9 cellular contexts compared by ENCODE assay signal in genomic region chr15:68816158-68816557, GRCh38. TPM values are rescaled to one million over a fixed set of nuclear protein-coding genes. Genes with fewer than 3 reads are reported as not detected.
A peak's percentile ranks its signal among the peaks of the same experiment; 100 is the strongest.
DNase-seq lines count a peak whose midpoint lies in the region; ATAC-seq, FAIRE-seq and TF ChIP-seq lines count a peak whose summit lies in the region.
"Had no signal": no experiment of that assay in that cellular context is flagged by ENCODE, and none has a peak within 500 bp of the region (broad histone marks: within the 10 kb centered on the region; RNA-seq: fewer than 3 reads in every experiment).

No MANE protein-coding gene starts in this region.

- H3K4me3 ChIP-seq in HEK293 (ENCODE audit: low read depth, low read length) (no peak overlapping the region), K562 (peak overlapping the region; percentile 63; the same call in 1 of the 2 replicates)
- peak overlapping the region; percentile 99 for H3K4me3 ChIP-seq in naive thymus-derived CD4-positive, alpha-beta T cell (ENCODE audit: low read length)

- peak overlapping the region; percentile 47 to 98; a peak in 3 of 4 replicates for H3K9ac ChIP-seq in K562 (ENCODE audit: insufficient read depth in 1 of 2, low read depth in 2 of 2, low read length in 2 of 2)

- 40% methylated on average over 4 of the region's 4 CpGs for WGBS in K562 (ENCODE audit: insufficient coverage, low coverage, missing lambda C conversion rate)

- FAIRE-seq in K562 (lab: Jason Lieb, UNC) (no peak), RCC 7860 (lab: Jason Lieb, UNC) (no peak)

- intact Hi-C loops in K562 (cut with micrococcal nuclease): no loop called here
- intact Hi-C loops in naive thymus-derived CD4-positive, alpha-beta T cell (cut with micrococcal nuclease): loop anchor here (2.0 to 10.0 kb wide), 5 partner anchors 59 to 1274 kb away; partner anchors contain the start of genes FEM1B (in 1 of the 2), KIF23 (in 1 of the 2) and MAP2K5 (in 1 of the 2)

- peaks cover 0 to 5% of the 10 kb centered on the region in 2 experiments; a peak in 2 of 3 replicates for H3K36me3 ChIP-seq in HEK293 (ENCODE audit: control insufficient read depth in 2 of 2, insufficient read depth in 1 of 2, low read length in 2 of 2)
- H3K36me3 ChIP-seq in K562 (ENCODE audit: control insufficient read depth, insufficient read depth, low read length): peaks cover 26% of the 10 kb centered on the region; the same call in 2 of the 3 replicates
- peaks cover 0 to 29% (median 0%) of the 10 kb centered on the region in 3 experiments for H3K36me3 ChIP-seq in naive thymus-derived CD4-positive, alpha-beta T cell (ENCODE audit: control insufficient read depth in 2 of 3, insufficient read depth in 3 of 3, low read length in 3 of 3)

- in situ Hi-C loops in K562 (cut with MboI): no loop called here

- BruUV-seq in K562 (replicated peaks; lab: Mats Ljungman, UMichigan): no TSS peak

- H3K36me3 Mint-ChIP-seq in naive thymus-derived CD4-positive, alpha-beta T cell: peaks cover 0 to 20% (median 4%) of the 10 kb centered on the region in 5 donors

- CTCF ChIA-PET in HEK293 (lab: Yijun Ruan, JAX) (interaction anchor here (1.0 to 1.8 kb wide), 4 partner anchors 9 to 142 kb away, joined by 3 to 7 read pairs (median 4); no protein-coding TSS in a partner anchor), K562 (lab: Yijun Ruan, JAX; ENCODE audit: low intra/inter-chr PET ratio) (no interaction called here)
- CTCF ChIA-PET in naive thymus-derived CD4-positive, alpha-beta T cell (lab: Charles Lee): interaction anchor here (1.0 to 1.6 kb wide), 5 partner anchors 9 to 59 kb away, joined by 3 to 6 read pairs (median 4); no protein-coding TSS in a partner anchor

- no peak for TF ChIP-seq POLR2A in K562 (conservative IDR thresholded peaks at IDR 0.05)

- H3K27me3 ChIP-seq in K562 (ENCODE audit: control insufficient read depth in 2 of 2, insufficient read depth in 2 of 2, low read length in 2 of 2): no peaks in the 10 kb centered on the region
- no peaks in the 10 kb centered on the region for H3K27me3 ChIP-seq in naive thymus-derived CD4-positive, alpha-beta T cell (ENCODE audit: control insufficient read depth in 2 of 2, insufficient read depth in 2 of 2, low read length in 2 of 2)

- H3K9me3 ChIP-seq in HEK293 (ENCODE audit: control insufficient read depth, insufficient read depth, low read depth, low read length) (no peaks in the 10 kb centered on the region), K562 (replicated peaks; ENCODE audit: control insufficient read depth, insufficient read depth, low read depth, low read length) (no peaks in the 10 kb centered on the region)
- no peaks in the 10 kb centered on the region for H3K9me3 ChIP-seq in naive thymus-derived CD4-positive, alpha-beta T cell (ENCODE audit: control insufficient read depth in 2 of 3, low read length in 3 of 3)

- peak overlapping the region; percentile 18 to 99 (median 95) for H3K27ac Mint-ChIP-seq in naive thymus-derived CD4-positive, alpha-beta T cell

- peak overlapping the region; percentile 87 for H3K27ac ChIP-seq in 22Rv1
- no peak overlapping the region for H3K27ac ChIP-seq in HEK293 (ENCODE audit: extremely low read depth, low read depth, low read length)
- peak overlapping the region; percentile 99 for H3K27ac ChIP-seq in K562 (ENCODE audit: extremely low read depth, low read depth, low read length)
- H3K27ac ChIP-seq in naive thymus-derived CD4-positive, alpha-beta T cell (ENCODE audit: low read depth, low read length): peak overlapping the region; percentile 91

- no peak for ATAC-seq in K562
- ATAC-seq in naive thymus-derived CD4-positive, alpha-beta T cell: no peak
- no peak for ATAC-seq in HG03442 (IDR thresholded peaks at IDR 0.05; ENCODE audit: unreplicated experiment)

- peaks cover 0 to 4% (median 0%) of the 10 kb centered on the region in 11 donors for H3K9me3 Mint-ChIP-seq in naive thymus-derived CD4-positive, alpha-beta T cell

- H3K4me1 Mint-ChIP-seq in naive thymus-derived CD4-positive, alpha-beta T cell: peaks cover 37 to 58% (median 52%) of the 10 kb centered on the region in 7 donors

- H3K79me2 ChIP-seq in K562 (ENCODE audit: control insufficient read depth, insufficient read depth, low read length): peaks cover 100% of the 10 kb centered on the region

- TF ChIP-seq EP300 in K562 (IDR thresholded peaks at IDR 0.05; ENCODE audit: low read length): no peak

- H3K4me1 ChIP-seq in HEK293 (ENCODE audit: control insufficient read depth, insufficient read depth, low read length) (peaks cover 24% of the 10 kb centered on the region), K562 (replicated peaks in 1 of 2; ENCODE audit: control insufficient read depth in 2 of 2, insufficient read depth in 2 of 2, low read length in 2 of 2) (peaks cover 25 to 31% of the 10 kb centered on the region in 2 experiments)
- H3K4me1 ChIP-seq in naive thymus-derived CD4-positive, alpha-beta T cell (ENCODE audit: control insufficient read depth in 2 of 2, insufficient read depth in 2 of 2, low read length in 2 of 2): peaks cover 15 to 23% of the 10 kb centered on the region in 2 donors

- H3K4me3 Mint-ChIP-seq in naive thymus-derived CD4-positive, alpha-beta T cell: peak overlapping the region; percentile 90 to 100 (median 97)

- H3K4me2 ChIP-seq in K562 (ENCODE audit: insufficient read depth, low read length): peak overlapping the region; percentile 77

- H3K9me1 ChIP-seq in K562 (ENCODE audit: control insufficient read depth, insufficient read depth, low read length): peaks cover 2% of the 10 kb centered on the region

- DNase-seq in K562 (ENCODE audit: extremely low read depth in 1 of 4, low spot score in 3 of 4): no peak
- DNase-seq in naive thymus-derived CD4-positive, alpha-beta T cell: no peak
- DNase-seq in SKM-1 treated with dmso at 0.1 percent for 144 hours (lab: John Stamatoyannopoulos, UW; ENCODE audit: unreplicated experiment): no peak
- no peak for DNase-seq in RCC 7860 (ENCODE audit: low spot score)
- DNase-seq in AG08396 (ENCODE audit: low spot score): no peak
- DNase-seq: T1000 had no signal

- TF ChIP-seq CTCF in 22Rv1 (IDR thresholded peaks at IDR 0.05) (no peak), HEK293 (tag by site-specific recombination; IDR thresholded peaks at IDR 0.05) (no peak), K562 (IDR thresholded peaks at IDR 0.05 in 2 of 3, conservative IDR thresholded peaks at IDR 0.05 in 1 of 3; ENCODE audit: insufficient read depth in 2 of 3, low read depth in 1 of 3, low read length in 3 of 3) (no peak)

- H3K27me3 Mint-ChIP-seq in naive thymus-derived CD4-positive, alpha-beta T cell: no peaks in the 10 kb centered on the region

- H2AFZ ChIP-seq in K562 (ENCODE audit: low read depth, low read length): no peak overlapping the region

- H4K20me1 ChIP-seq in K562 (replicated peaks; ENCODE audit: control insufficient read depth, insufficient read depth, low read length): peaks cover 40% of the 10 kb centered on the region

- no peak for TF ChIP-seq RAD21 in K562 (CRISPR knock-in tag; conservative IDR thresholded peaks at IDR 0.05 in 1 of 2, IDR thresholded peaks at IDR 0.05 in 1 of 2)

- POLR2A ChIA-PET in HEK293 (lab: Yijun Ruan, JAX): interaction anchor here (0.7 to 2.5 kb wide), 3 partner anchors 9 to 21 kb away, joined by 3 to 5 read pairs (median 4); no protein-coding TSS in a partner anchor
- POLR2A ChIA-PET in K562 (lab: Yijun Ruan, JAX): interaction anchor here (0.6 to 3.2 kb wide), 3 partner anchors 9 to 1416 kb away, joined by 3 to 13 read pairs (median 8); no protein-coding TSS in a partner anchor
- POLR2A ChIA-PET in naive thymus-derived CD4-positive, alpha-beta T cell (lab: Charles Lee): interaction anchor here (0.6 to 4.4 kb wide), 8 partner anchors 9 to 788 kb away, joined by 3 to 47 read pairs (median 6); no protein-coding TSS in a partner anchor

TF ChIP-seq in HEK293, 187 proteins besides CTCF, POLR2A, EP300 and RAD21:
- no peak for TF ChIP-seq ZNF2 (tag by site-specific recombination; IDR thresholded peaks at IDR 0.05)
- no peak for TF ChIP-seq ZNF585B (tag by site-specific recombination; IDR thresholded peaks at IDR 0.05)
- no peak for TF ChIP-seq ZSCAN30 (tag by site-specific recombination; IDR thresholded peaks at IDR 0.05)
- peak; percentile 69 for TF ChIP-seq ZNF664 (tag by site-specific recombination; IDR thresholded peaks at IDR 0.05)
- no peak for TF ChIP-seq ZNF138 (tag by site-specific recombination; IDR thresholded peaks at IDR 0.05; ENCODE audit: borderline replicate concordance)

TF ChIP-seq in K562, 482 proteins besides CTCF, POLR2A, EP300 and RAD21 (continues in another document):
- no peak for TF ChIP-seq TFAM (CRISPR knock-in tag; conservative IDR thresholded peaks at IDR 0.05)

RNA-seq across cellular contexts. Expression of gene ANP32A, which starts 4.5 kb away (rescaled TPM):
- 73.2 and 102 TPM in 2 replicates for total RNA-seq in K562 (2011; cell fraction: chromatin; rRNA removed; ENCODE audit: low replicate concordance)
- 44.5 and 49.1 TPM in 2 replicates for total RNA-seq in K562 (2011; cell fraction: nucleolus; rRNA removed)
- 74.9 and 79.7 TPM in 2 replicates for total RNA-seq in K562 (2011; cell fraction: nucleoplasm; rRNA removed)
- total RNA-seq in K562 (2014; rRNA removed) (149 and 155 TPM in 2 replicates), K562 (2014; rRNA removed; fragmentation: Illumina TruSeq; extraction: Trizol) (214 and 231 TPM in 2 replicates), K562 (2015; rRNA removed; fragmentation: Illumina TruSeq; extraction: Trizol) (213 and 234 TPM in 2 replicates), K562 (2021) (179 and 210 TPM in 2 replicates)
- polyA plus RNA-seq in K562 (2011; rRNA removed) (101 and 158 TPM in 2 replicates), K562 (2014; fragmentation: Illumina TruSeq; extraction: Trizol) (514 and 656 TPM in 2 replicates), K562 (2014; fragmentation: Nextera tagmentation; extraction: Ambion mirVana) (10 to 100 TPM; 13.2 to 24.9 TPM), K562 (2014; rRNA removed) (262 and 274 TPM in 2 replicates)
- polyA plus RNA-seq in K562 (2011; cell fraction: cytosol; rRNA removed): 28.2 and 50.9 TPM in 2 replicates
- polyA plus RNA-seq in K562 (2011; cell fraction: nucleus; rRNA removed): 25.3 and 41.5 TPM in 2 replicates
- polyA plus RNA-seq in K562 (2012): 166 and 298 TPM in 2 replicates
- 111 and 126 TPM in 2 replicates for polyA minus RNA-seq in K562 (2011; rRNA and poly(A)+ RNA removed)
- 56.1 and 63.8 TPM in 2 replicates for polyA minus RNA-seq in K562 (2011; cell fraction: cytosol; rRNA and poly(A)+ RNA removed)
- polyA minus RNA-seq in K562 (2011; cell fraction: nucleus; rRNA and poly(A)+ RNA removed): 21.8 and 39.9 TPM in 2 replicates
- total RNA-seq in naive thymus-derived CD4-positive, alpha-beta T cell: 100 to 1,000 TPM in 4 of 5 experiments, 10 to 100 TPM in 1; 86.1 to 229 (median 136) TPM
- 100 to 1,000 TPM in 1 of 2 donors, 10 to 100 TPM in 1; 89.6 to 111 TPM for polyA plus RNA-seq in naive thymus-derived CD4-positive, alpha-beta T cell
